Comparison of ENCODE assay signal across 1 cellular context in the genomic region with DNA sequence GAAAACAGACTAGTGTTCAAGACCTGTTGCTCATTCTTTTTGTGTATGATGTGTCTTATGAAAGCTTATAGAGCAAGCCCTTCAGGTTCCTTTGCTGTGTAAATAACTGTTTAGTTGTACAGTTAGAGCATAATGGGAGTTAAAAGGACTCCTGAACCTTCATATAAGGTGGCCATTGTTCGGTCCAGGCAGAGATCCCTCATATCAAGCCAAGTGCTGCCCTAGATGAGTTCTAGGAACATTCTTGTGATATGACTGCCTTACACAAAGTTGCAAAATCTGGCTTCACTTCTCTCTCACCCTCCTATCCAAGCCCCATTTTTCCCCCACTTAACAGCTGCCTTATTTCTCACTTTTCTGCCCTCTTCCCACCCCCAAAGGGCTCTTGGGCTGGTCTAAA.
TF ChIP-seq lines count a peak whose summit lies in the region.

No MANE protein-coding gene starts in this region.

TF ChIP-seq in H1, 55 proteins besides CTCF, POLR2A, EP300 and RAD21:
- TF ChIP-seq SIX5 (IDR thresholded peaks at IDR 0.05; ENCODE audit: low read depth, low read length): no peak
- no peak for TF ChIP-seq SP2 (IDR thresholded peaks at IDR 0.05; ENCODE audit: low read length)
- TF ChIP-seq, protein P1, sequence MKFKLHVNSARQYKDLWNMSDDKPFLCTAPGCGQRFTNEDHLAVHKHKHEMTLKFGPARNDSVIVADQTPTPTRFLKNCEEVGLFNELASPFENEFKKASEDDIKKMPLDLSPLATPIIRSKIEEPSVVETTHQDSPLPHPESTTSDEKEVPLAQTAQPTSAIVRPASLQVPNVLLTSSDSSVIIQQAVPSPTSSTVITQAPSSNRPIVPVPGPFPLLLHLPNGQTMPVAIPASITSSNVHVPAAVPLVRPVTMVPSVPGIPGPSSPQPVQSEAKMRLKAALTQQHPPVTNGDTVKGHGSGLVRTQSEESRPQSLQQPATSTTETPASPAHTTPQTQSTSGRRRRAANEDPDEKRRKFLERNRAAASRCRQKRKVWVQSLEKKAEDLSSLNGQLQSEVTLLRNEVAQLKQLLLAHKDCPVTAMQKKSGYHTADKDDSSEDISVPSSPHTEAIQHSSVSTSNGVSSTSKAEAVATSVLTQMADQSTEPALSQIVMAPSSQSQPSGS (IDR thresholded peaks at IDR 0.05; ENCODE audit: low read length): no peak
- TF ChIP-seq RFX5 (IDR thresholded peaks at IDR 0.05; ENCODE audit: borderline replicate concordance, low read depth, low read length): no peak
- TF ChIP-seq YY1 (IDR thresholded peaks at IDR 0.05; ENCODE audit: low read depth, low read length): no peak
- no peak for TF ChIP-seq GABPA (IDR thresholded peaks at IDR 0.05; ENCODE audit: borderline replicate concordance, insufficient read depth, low read length)
- no peak for TF ChIP-seq CBX5 (IDR thresholded peaks at IDR 0.05; ENCODE audit: low read depth, low read length)
- TF ChIP-seq SIN3A (conservative IDR thresholded peaks at IDR 0.05 in 1 of 2, IDR thresholded peaks at IDR 0.05 in 1 of 2; ENCODE audit: low read depth in 1 of 2, low read length in 2 of 2): no peak
- no peak for TF ChIP-seq POLR2AphosphoS5 (IDR thresholded peaks at IDR 0.05; ENCODE audit: low read depth, low read length)
- TF ChIP-seq TAF7 (optimal IDR thresholded peaks at IDR 0.05; ENCODE audit: borderline replicate concordance, low read depth, low read length): no peak
- no peak for TF ChIP-seq TBP (IDR thresholded peaks at IDR 0.05; ENCODE audit: low read depth, low read length)
- no peak for TF ChIP-seq TCF12 (IDR thresholded peaks at IDR 0.05; ENCODE audit: low read depth, low read length)
- no peak for TF ChIP-seq SIRT6 (IDR thresholded peaks at IDR 0.05; ENCODE audit: low read length)
- TF ChIP-seq CHD2 (IDR thresholded peaks at IDR 0.05; ENCODE audit: low read length): no peak
